In the genomic region with DNA sequence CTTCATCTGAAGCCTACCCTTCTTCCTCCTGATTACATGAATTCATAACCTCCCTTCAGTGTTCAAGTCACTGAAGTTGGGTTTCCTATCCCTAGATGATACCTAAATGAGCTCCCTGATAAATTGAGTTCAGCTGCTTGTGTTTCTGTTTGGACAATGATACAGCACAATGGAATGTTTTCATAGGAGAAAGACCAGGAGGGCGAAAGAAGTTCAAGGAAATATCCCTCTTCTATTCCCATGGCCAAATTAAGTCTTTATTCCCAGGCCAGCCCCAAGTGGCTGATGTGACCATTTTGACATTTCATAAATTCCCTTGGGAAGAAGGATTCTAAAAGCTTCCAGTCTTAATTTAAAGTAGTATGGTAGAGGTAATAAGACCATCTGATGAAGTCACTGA, we compare ENCODE assay signal across 11 cellular contexts.
DNase-seq lines count a peak whose midpoint lies in the region; ATAC-seq and TF ChIP-seq lines count a peak whose summit lies in the region.
"Had no signal": no experiment of that assay in that cellular context is flagged by ENCODE, and none has a peak within 500 bp of the region (broad histone marks: within the 10 kb centered on the region; RNA-seq: fewer than 3 reads in every experiment).

No MANE protein-coding gene starts in this region.

- no TSS peak for BruUV-seq in mammary epithelial cell (replicated peaks; lab: Mats Ljungman, UMichigan)

- in situ Hi-C loops in mammary epithelial cell (cut with MboI; ENCODE audit: low sequenced_read_pairs in 2 of 2): no loop called here

- intact Hi-C loops in mammary epithelial cell (cut with micrococcal nuclease): no loop called here
- intact Hi-C loops in left ventricle myocardium superior (cut with micrococcal nuclease): no loop called here
- intact Hi-C loops in uterus (cut with DNase I; ENCODE audit: low total_unique reads): no loop called here

- peaks cover 17% of the 10 kb centered on the region for H3K4me1 ChIP-seq in mammary epithelial cell (ENCODE audit: insufficient read depth, low read length)
- H3K4me1 ChIP-seq in uterus: no peaks in the 10 kb centered on the region

- peak overlapping the region; percentile 45 for H3K4me2 ChIP-seq in mammary epithelial cell (ENCODE audit: insufficient read depth, low read depth, low read length)

- no peaks in the 10 kb centered on the region for H4K20me1 ChIP-seq in mammary epithelial cell (ENCODE audit: insufficient read depth, low read length)

- no peak for TF ChIP-seq POLR2A in uterus (IDR thresholded peaks at IDR 0.05)

- H3K9me3 ChIP-seq in mammary epithelial cell (replicated peaks; ENCODE audit: insufficient read depth, low read length) (no peaks in the 10 kb centered on the region), uterus (no peaks in the 10 kb centered on the region)

- peak; percentile 86 for DNase-seq in HT1080 (ENCODE audit: low read depth)
- DNase-seq in mammary epithelial cell: peak; percentile 59
- DNase-seq in left ventricle myocardium superior: no peak
- no peak for DNase-seq in uterus
- DNase-seq: activated B cell treated with CpG ODN at 0.5 μM for 24 hours, DND-41, NCI-H2081 had no signal

- TF ChIP-seq CTCF in mammary epithelial cell (conservative IDR thresholded peaks at IDR 0.05 in 1 of 2, IDR thresholded peaks at IDR 0.05 in 1 of 2; ENCODE audit: extremely low read depth in 1 of 2, insufficient read depth in 1 of 2, low read depth in 1 of 2, low read length in 2 of 2) (no peak), uterus (IDR thresholded peaks at IDR 0.05) (no peak)

- H2AFZ ChIP-seq in mammary epithelial cell (ENCODE audit: low read depth, low read length): no peak overlapping the region

- CTCF ChIA-PET in mammary epithelial cell (lab: Charles Lee; ENCODE audit: low non-redundant PET): no interaction called here

- H3K27me3 ChIP-seq in mammary epithelial cell (ENCODE audit: insufficient read depth, low read length) (peaks cover 6% of the 10 kb centered on the region), uterus (no peaks in the 10 kb centered on the region)

- H3K79me2 ChIP-seq in mammary epithelial cell (ENCODE audit: insufficient read depth, low read length): no peaks in the 10 kb centered on the region

- 0% methylated on average over 1 of the region's 1 CpG for WGBS in mammary epithelial cell (ENCODE audit: low coverage, missing lambda C conversion rate)

- no peak overlapping the region for H3K9ac ChIP-seq in mammary epithelial cell (ENCODE audit: insufficient read depth, low read length)

- dilution Hi-C loops in mammary epithelial cell (cut with HindIII; ENCODE audit: low sequenced_read_pairs): no loop called here

- H3K4me3 ChIP-seq in mammary epithelial cell (replicated peaks in 1 of 3; ENCODE audit: insufficient read depth in 1 of 3, low read depth in 2 of 3, low read length in 3 of 3): no peak overlapping the region
- no peak overlapping the region for H3K4me3 ChIP-seq in uterus

- H3K36me3 ChIP-seq in mammary epithelial cell (ENCODE audit: insufficient read depth, low read length) (no peaks in the 10 kb centered on the region), uterus (no peaks in the 10 kb centered on the region)

- ATAC-seq in left ventricle myocardium superior: peak; percentile 89
- ATAC-seq in GM21381 (IDR thresholded peaks at IDR 0.05; ENCODE audit: unreplicated experiment): no peak
- ATAC-seq in GM19455 (IDR thresholded peaks at IDR 0.05; ENCODE audit: unreplicated experiment): no peak
- no peak for ATAC-seq in GM18870 (IDR thresholded peaks at IDR 0.05; ENCODE audit: unreplicated experiment)
- ATAC-seq: Panc1 had no signal

- no peak overlapping the region for H3K27ac ChIP-seq in mammary epithelial cell (ENCODE audit: insufficient read depth, low read depth, low read length)
- H3K27ac ChIP-seq in uterus: peak overlapping the region; percentile 48 to 53

Comparison
In these comparisons a context has a peak if more than half of its experiments do, and no peak if none do; other contexts are left out.
1. DNase-seq: peak in HT1080 (single experiment) and mammary epithelial cell (single experiment); none in left ventricle myocardium superior (single experiment) and uterus (0 of 2).